1 cellular context compared by ENCODE assay signal in the genomic region with DNA sequence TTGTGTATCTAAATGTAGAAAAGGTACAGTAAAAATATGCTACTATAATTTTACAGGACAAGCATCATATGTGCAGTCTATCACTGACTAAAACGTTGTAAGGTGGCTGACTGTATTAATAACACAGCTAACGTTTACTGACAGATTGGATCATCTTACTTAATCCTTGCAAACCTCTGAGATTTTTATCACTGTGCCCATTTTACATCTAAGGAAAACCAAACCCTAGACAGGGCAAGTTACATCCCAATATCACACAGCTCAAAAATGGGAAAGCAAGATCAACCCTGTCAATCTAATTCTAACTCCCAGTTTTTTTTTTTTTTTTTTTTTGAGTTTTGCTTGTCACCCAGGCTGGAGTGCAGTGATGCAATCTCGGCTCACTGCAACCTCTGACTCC.
TF ChIP-seq lines count a peak whose summit lies in the region.

No MANE protein-coding gene starts in this region.

TF ChIP-seq in K562, 482 proteins besides CTCF, POLR2A, EP300 and RAD21:
- TF ChIP-seq BMI1 (IDR thresholded peaks at IDR 0.05; ENCODE audit: low read length) (no peak), CEBPG (CRISPR knock-in tag; IDR thresholded peaks at IDR 0.05) (peak; percentile 21; the same call in 1 of the 2 replicates), CEBPG (tag; conservative IDR thresholded peaks at IDR 0.05 in 1 of 2, IDR thresholded peaks at IDR 0.05 in 1 of 2) (0 out of 4 replicates have a peak, but pooled peaks of 1 of the 2 experiments have one; percentile 22), ZNF699 (CRISPR knock-in tag; IDR thresholded peaks at IDR 0.05; ENCODE audit: insufficient replicate concordance) (no peak), RBFOX2 (IDR thresholded peaks at IDR 0.05; ENCODE audit: low read depth, low read length) (0 out of 2 replicates have a peak, but pooled peaks have one; percentile 34), CEBPB (tag; IDR thresholded peaks at IDR 0.05) (peak; percentile 33)
- TF ChIP-seq, protein P1, sequence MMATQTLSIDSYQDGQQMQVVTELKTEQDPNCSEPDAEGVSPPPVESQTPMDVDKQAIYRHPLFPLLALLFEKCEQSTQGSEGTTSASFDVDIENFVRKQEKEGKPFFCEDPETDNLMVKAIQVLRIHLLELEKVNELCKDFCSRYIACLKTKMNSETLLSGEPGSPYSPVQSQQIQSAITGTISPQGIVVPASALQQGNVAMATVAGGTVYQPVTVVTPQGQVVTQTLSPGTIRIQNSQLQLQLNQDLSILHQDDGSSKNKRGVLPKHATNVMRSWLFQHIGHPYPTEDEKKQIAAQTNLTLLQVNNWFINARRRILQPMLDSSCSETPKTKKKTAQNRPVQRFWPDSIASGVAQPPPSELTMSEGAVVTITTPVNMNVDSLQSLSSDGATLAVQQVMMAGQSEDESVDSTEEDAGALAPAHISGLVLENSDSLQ (IDR thresholded peaks at IDR 0.05) = 0 out of 2 replicates have a peak, but pooled peaks have one; percentile 21
- TF ChIP-seq, protein P2, sequence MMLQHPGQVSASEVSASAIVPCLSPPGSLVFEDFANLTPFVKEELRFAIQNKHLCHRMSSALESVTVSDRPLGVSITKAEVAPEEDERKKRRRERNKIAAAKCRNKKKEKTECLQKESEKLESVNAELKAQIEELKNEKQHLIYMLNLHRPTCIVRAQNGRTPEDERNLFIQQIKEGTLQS (IDR thresholded peaks at IDR 0.05) = peak; percentile 51
- TF ChIP-seq, protein P2 (CRISPR knock-in tag; conservative IDR thresholded peaks at IDR 0.05) = no peak
TF ChIP-seq in K562: peak in this region for 5.
